In the genomic region with DNA sequence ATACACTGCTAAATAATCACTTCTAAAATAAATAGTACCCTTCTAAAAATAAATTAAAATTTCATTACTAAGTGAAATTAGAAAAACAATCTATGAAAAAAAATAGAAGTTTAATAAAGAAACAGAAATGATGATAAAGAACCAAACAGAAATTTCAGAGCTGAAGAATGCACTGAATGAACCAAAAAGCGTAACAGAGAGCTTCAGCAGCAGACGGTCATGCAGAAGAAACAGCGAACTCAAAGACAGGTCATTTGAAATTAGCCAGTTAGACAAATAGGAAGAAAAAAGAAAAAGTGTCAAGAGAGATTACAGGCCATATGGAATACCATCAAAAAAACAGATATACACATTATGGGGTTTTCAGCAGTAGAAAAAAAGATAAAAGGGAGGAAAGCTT, we compare ENCODE assay signal across 34 cellular contexts.
"Had no signal": no experiment of that assay in that cellular context is flagged by ENCODE, and none has a peak within 500 bp of the region (broad histone marks: within the 10 kb centered on the region; RNA-seq: fewer than 3 reads in every experiment).

No MANE protein-coding gene starts in this region.

- DNase-seq: activated effector memory CD4-positive, alpha-beta T cell treated with anti-CD3 and anti-CD28 coated beads, Interleukin-2, amount 50 U/mL, for 16 hours; activated effector memory CD4-positive, alpha-beta T cell treated with Interleukin-2 at 50 U/mL for 16 hours; activated gamma-delta T cell; activated gamma-delta T cell treated with Interleukin-2 at 50 U/mL for 16 hours; activated naive CD4-positive, alpha-beta T cell; activated naive CD4-positive, alpha-beta T cell treated with anti-CD3 and anti-CD28 coated beads for 36 hours; activated naive CD4-positive, alpha-beta T cell treated with anti-CD3 and anti-CD28 coated beads, Interleukin-2, amount 10 ng/mL, durations not matched to agents 7 days and 5 days; activated naive CD4-positive, alpha-beta T cell treated with anti-CD3 and anti-CD28 coated beads, Interleukin-2, amount 50 U/mL, for 16 hours; activated naive CD4-positive, alpha-beta T cell treated with Interleukin-2 at 50 U/mL for 16 hours; activated naive CD8-positive, alpha-beta T cell treated with anti-CD3 and anti-CD28 coated beads for 36 hours; activated naive CD8-positive, alpha-beta T cell treated with anti-CD3 and anti-CD28 coated beads, Interleukin-2, amount 10 ng/mL, durations not matched to agents 7 days and 5 days; activated naive CD8-positive, alpha-beta T cell treated with anti-CD3 and anti-CD28 coated beads, Interleukin-2, amount 50 U/mL, for 24 hours; activated T-cell treated with anti-CD3 and anti-CD28 coated beads, Interleukin-2, amount 50 U/mL, for 1 hour; activated T-cell treated with anti-CD3 and anti-CD28 coated beads, Interleukin-2, amount 50 U/mL, for 24 hours; activated T-cell treated with anti-CD3 and anti-CD28 coated beads, Interleukin-2, amount 50 U/mL, for 4 hours; activated T-cell treated with anti-CD3 and anti-CD28 coated beads, Interleukin-2, amount 50 U/mL, for 48 hours; activated T-cell treated with anti-CD3 and anti-CD28 coated beads, Interleukin-2, amount 50 U/mL, for 72 hours; adrenal gland; amniotic stem cell; amygdala; anterior cingulate cortex; aorta; body of pancreas; brain microvascular endothelial cell; caudate nucleus; central memory CD4-positive, alpha-beta T cell; cerebellar nuclear complex had no signal

- H3K4me3 ChIP-seq: adrenal gland, ascending aorta, body of pancreas, breast epithelium, cardiac muscle cell had no signal

- H3K27me3 ChIP-seq: adrenal gland, ascending aorta, body of pancreas, brain microvascular endothelial cell, breast epithelium, cardiac muscle cell had no signal

- H3K4me1 ChIP-seq: ascending aorta, body of pancreas, breast epithelium had no signal

- H3K27ac ChIP-seq: adrenal gland, ascending aorta, body of pancreas, brain microvascular endothelial cell, breast epithelium, cardiac muscle cell had no signal

- H3K36me3 ChIP-seq: adrenal gland, ascending aorta, brain microvascular endothelial cell, breast epithelium, cardiac muscle cell had no signal

- H3K9me3 ChIP-seq: adrenal gland, ascending aorta, body of pancreas, breast epithelium had no signal

- FAIRE-seq: astrocyte, bronchial epithelial cell had no signal

- ATAC-seq: activated naive CD4-positive, alpha-beta T cell treated with anti-CD3 and anti-CD28 coated beads, Interleukin-2, amount 50 U/mL, for 72 hours; activated naive CD8-positive, alpha-beta T cell treated with anti-CD3 and anti-CD28 coated beads, Interleukin-2, amount 50 U/mL, for 24 hours; activated T-cell treated with anti-CD3 and anti-CD28 coated beads, Interleukin-2, amount 50 U/mL, for 4 hours; activated T-cell treated with anti-CD3 and anti-CD28 coated beads, Interleukin-2, amount 50 U/mL, for 72 hours; activated T-helper 17 cell treated with anti-CD3 and anti-CD28 coated beads, Interleukin-2, amount 50 U/mL, for 72 hours; body of pancreas had no signal
